Comparison of ENCODE assay signal across 2 cellular contexts in genomic region chr17:75404739-75405364, GRCh38.
TF ChIP-seq lines count a peak whose summit lies in the region.

No MANE protein-coding gene starts in this region.

TF ChIP-seq in Ishikawa, 13 proteins besides CTCF, POLR2A, EP300 and RAD21:
- TF ChIP-seq ZBTB7A (IDR thresholded peaks at IDR 0.05; ENCODE audit: low read depth): no peak
- peak; percentile 11; the same call in 1 of the 2 replicates for TF ChIP-seq CREB1 (IDR thresholded peaks at IDR 0.05; ENCODE audit: low read depth)
- TF ChIP-seq NFIC (IDR thresholded peaks at IDR 0.05): no peak
- TF ChIP-seq MAX (IDR thresholded peaks at IDR 0.05): no peak
- TF ChIP-seq, protein P1, sequence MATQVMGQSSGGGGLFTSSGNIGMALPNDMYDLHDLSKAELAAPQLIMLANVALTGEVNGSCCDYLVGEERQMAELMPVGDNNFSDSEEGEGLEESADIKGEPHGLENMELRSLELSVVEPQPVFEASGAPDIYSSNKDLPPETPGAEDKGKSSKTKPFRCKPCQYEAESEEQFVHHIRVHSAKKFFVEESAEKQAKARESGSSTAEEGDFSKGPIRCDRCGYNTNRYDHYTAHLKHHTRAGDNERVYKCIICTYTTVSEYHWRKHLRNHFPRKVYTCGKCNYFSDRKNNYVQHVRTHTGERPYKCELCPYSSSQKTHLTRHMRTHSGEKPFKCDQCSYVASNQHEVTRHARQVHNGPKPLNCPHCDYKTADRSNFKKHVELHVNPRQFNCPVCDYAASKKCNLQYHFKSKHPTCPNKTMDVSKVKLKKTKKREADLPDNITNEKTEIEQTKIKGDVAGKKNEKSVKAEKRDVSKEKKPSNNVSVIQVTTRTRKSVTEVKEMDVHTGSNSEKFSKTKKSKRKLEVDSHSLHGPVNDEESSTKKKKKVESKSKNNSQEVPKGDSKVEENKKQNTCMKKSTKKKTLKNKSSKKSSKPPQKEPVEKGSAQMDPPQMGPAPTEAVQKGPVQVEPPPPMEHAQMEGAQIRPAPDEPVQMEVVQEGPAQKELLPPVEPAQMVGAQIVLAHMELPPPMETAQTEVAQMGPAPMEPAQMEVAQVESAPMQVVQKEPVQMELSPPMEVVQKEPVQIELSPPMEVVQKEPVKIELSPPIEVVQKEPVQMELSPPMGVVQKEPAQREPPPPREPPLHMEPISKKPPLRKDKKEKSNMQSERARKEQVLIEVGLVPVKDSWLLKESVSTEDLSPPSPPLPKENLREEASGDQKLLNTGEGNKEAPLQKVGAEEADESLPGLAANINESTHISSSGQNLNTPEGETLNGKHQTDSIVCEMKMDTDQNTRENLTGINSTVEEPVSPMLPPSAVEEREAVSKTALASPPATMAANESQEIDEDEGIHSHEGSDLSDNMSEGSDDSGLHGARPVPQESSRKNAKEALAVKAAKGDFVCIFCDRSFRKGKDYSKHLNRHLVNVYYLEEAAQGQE (IDR thresholded peaks at IDR 0.05; ENCODE audit: low read depth): no peak
TF ChIP-seq in Ishikawa: peak in this region for 1.

TF ChIP-seq in GM12878, 131 proteins besides CTCF, POLR2A, EP300 and RAD21:
- no peak for TF ChIP-seq TCF12 (IDR thresholded peaks at IDR 0.05; ENCODE audit: low read depth, low read length)
- no peak for TF ChIP-seq SRF (IDR thresholded peaks at IDR 0.05; ENCODE audit: low read depth in 2 of 2, low read length in 2 of 2)
- TF ChIP-seq SIN3A (IDR thresholded peaks at IDR 0.05; ENCODE audit: low read depth, low read length): peak; percentile 76; the same call in 1 of the 2 replicates
- TF ChIP-seq SMC3 (IDR thresholded peaks at IDR 0.05; ENCODE audit: borderline replicate concordance, low read length): peak; percentile 4; the same call in 1 of the 2 replicates
- peak; percentile 89 for TF ChIP-seq PKNOX1 (IDR thresholded peaks at IDR 0.05)
- TF ChIP-seq, protein P2, sequence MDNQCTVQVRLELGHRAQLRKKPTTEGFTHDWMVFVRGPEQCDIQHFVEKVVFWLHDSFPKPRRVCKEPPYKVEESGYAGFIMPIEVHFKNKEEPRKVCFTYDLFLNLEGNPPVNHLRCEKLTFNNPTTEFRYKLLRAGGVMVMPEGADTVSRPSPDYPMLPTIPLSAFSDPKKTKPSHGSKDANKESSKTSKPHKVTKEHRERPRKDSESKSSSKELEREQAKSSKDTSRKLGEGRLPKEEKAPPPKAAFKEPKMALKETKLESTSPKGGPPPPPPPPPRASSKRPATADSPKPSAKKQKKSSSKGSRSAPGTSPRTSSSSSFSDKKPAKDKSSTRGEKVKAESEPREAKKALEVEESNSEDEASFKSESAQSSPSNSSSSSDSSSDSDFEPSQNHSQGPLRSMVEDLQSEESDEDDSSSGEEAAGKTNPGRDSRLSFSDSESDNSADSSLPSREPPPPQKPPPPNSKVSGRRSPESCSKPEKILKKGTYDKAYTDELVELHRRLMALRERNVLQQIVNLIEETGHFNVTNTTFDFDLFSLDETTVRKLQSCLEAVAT (IDR thresholded peaks at IDR 0.05): peak; percentile 72
- TF ChIP-seq STAT1 (conservative IDR thresholded peaks at IDR 0.05): no peak
- TF ChIP-seq, protein P3, sequence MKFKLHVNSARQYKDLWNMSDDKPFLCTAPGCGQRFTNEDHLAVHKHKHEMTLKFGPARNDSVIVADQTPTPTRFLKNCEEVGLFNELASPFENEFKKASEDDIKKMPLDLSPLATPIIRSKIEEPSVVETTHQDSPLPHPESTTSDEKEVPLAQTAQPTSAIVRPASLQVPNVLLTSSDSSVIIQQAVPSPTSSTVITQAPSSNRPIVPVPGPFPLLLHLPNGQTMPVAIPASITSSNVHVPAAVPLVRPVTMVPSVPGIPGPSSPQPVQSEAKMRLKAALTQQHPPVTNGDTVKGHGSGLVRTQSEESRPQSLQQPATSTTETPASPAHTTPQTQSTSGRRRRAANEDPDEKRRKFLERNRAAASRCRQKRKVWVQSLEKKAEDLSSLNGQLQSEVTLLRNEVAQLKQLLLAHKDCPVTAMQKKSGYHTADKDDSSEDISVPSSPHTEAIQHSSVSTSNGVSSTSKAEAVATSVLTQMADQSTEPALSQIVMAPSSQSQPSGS (IDR thresholded peaks at IDR 0.05; ENCODE audit: low read length): no peak
- TF ChIP-seq CREM (IDR thresholded peaks at IDR 0.05; ENCODE audit: low read depth): 0 out of 2 replicates have a peak, but pooled peaks have one; percentile 27
- TF ChIP-seq ZNF207 (IDR thresholded peaks at IDR 0.05; ENCODE audit: borderline replicate concordance): 0 out of 2 replicates have a peak, but pooled peaks have one; percentile 21
- TF ChIP-seq EGR1 (IDR thresholded peaks at IDR 0.05; ENCODE audit: borderline replicate concordance in 1 of 2, low read depth in 2 of 2, low read length in 2 of 2): no peak
- no peak for TF ChIP-seq MTA2 (IDR thresholded peaks at IDR 0.05; ENCODE audit: low read depth)
- peak; percentile 82 for TF ChIP-seq PBX3 (IDR thresholded peaks at IDR 0.05; ENCODE audit: insufficient replicate concordance, low read depth, low read length)
- 0 out of 2 replicates have a peak, but pooled peaks have one; percentile 7 for TF ChIP-seq TAF1 (IDR thresholded peaks at IDR 0.05; ENCODE audit: borderline replicate concordance, low read depth, low read length)
- TF ChIP-seq USF2 (IDR thresholded peaks at IDR 0.05; ENCODE audit: borderline replicate concordance, low read depth, low read length): no peak
